Comparison of ENCODE assay signal across 18 cellular contexts in the genomic region with DNA sequence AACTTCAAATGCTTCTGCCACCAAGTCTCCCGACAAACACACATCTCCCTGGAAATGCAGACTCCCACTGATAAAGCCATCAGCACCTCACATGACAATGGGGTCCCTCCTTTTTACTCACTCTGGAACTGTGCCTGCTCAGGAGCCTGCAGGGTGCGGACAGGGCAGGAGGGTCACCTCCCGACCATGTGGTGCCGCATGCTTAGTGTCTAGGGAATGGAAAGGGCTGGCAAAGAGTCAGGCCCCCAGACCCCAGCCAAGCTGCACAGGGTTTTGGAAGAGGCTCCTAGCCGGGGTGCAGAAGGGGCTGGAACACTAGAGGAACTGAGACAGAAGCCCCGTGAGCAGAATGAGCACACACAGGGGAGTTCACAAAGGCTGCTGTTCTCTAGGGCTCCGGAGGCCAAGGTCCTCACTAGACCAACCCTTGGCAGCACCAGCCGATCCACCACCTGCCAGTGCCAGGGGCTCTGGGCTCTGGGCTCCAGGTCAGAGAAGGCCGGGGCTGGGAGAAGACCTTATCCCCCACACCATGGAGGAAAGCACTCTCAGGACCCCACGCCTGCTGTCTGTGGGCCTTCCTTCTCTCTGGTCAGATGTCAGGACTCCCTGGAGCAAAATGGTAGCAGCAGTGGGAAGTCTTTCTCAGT.
"Had no signal": no experiment of that assay in that cellular context is flagged by ENCODE, and none has a peak within 500 bp of the region (broad histone marks: within the 10 kb centered on the region; RNA-seq: fewer than 3 reads in every experiment).

No MANE protein-coding gene starts in this region.

- H3K36me3 ChIP-seq: breast epithelium, left lung, thyroid gland had no signal

- H3K4me3 ChIP-seq: breast epithelium, left lung, thyroid gland had no signal

- FAIRE-seq: keratinocyte had no signal

- DNase-seq: activated CD4-positive, alpha-beta T cell treated with anti-CD3 and anti-CD28 coated beads for 1 hour; activated CD4-positive, alpha-beta T cell treated with anti-CD3 and anti-CD28 coated beads, Interleukin-2, amount 50 U/mL, for 48 hours; activated naive CD4-positive, alpha-beta T cell treated with Interleukin-2 at 50 U/mL for 16 hours; activated naive CD8-positive, alpha-beta T cell treated with anti-CD3 and anti-CD28 coated beads for 36 hours; activated T-cell treated with anti-CD3 and anti-CD28 coated beads, Interleukin-2, amount 50 U/mL, for 48 hours; cerebellar nuclear complex; cortex of kidney; nephron progenitor cell; nucleus accumbens; stimulated activated CD4-positive, alpha-beta T cell treated with anti-CD3 and anti-CD28 coated beads, Interleukin-4, amount 100 ng/mL, for 4 hours; stimulated activated naive CD8-positive, alpha-beta T cell treated with anti-CD3 and anti-CD28 coated beads, Interleukin-15, Interleukin-2, amounts not matched to agents 100 U/mL and 50 U/mL, for 24 hours; thyroid gland had no signal

- H3K27ac ChIP-seq: epithelial cell of prostate, left lung, thyroid gland, VCaP had no signal

- ATAC-seq: left lung; SK-N-SH treated with all-trans-retinoic acid at 6 μM for 48 hours; stimulated activated naive CD8-positive, alpha-beta T cell treated with anti-CD3 and anti-CD28 coated beads, Interleukin-15, Interleukin-2, amounts not matched to agents 100 U/mL and 50 U/mL, for 24 hours had no signal

- H3K27me3 ChIP-seq: breast epithelium, thyroid gland had no signal

- H3K9me3 ChIP-seq: breast epithelium, left lung, thyroid gland had no signal

- H3K4me1 ChIP-seq: breast epithelium had no signal
